In genomic region chr4:180993179-180993841, GRCh38 we compare ENCODE assay signal across 24 cellular contexts.
"Had no signal": no experiment of that assay in that cellular context is flagged by ENCODE, and none has a peak within 500 bp of the region (broad histone marks: within the 10 kb centered on the region; RNA-seq: fewer than 3 reads in every experiment).

No MANE protein-coding gene starts in this region.

- ATAC-seq: heart right ventricle; left lobe of liver; lower lobe of right lung; naive thymus-derived CD4-positive, alpha-beta T cell; sciatic nerve; stimulated activated effector memory CD8-positive, alpha-beta T cell treated with anti-CD3 and anti-CD28 coated beads, Interleukin-12 subunit alpha, Interleukin-12 subunit beta, amount 100 ng/mL, for 72 hours; stimulated activated naive CD8-positive, alpha-beta T cell treated with anti-CD3 and anti-CD28 coated beads, Interleukin-15, amount 100 ng/mL, for 72 hours had no signal

- H3K36me3 Mint-ChIP-seq: activated naive CD4-positive, alpha-beta T cell treated with anti-CD3 and anti-CD28 coated beads, Interleukin-2, amount 50 U/mL, for 24 hours; brain; immature natural killer cell; naive thymus-derived CD4-positive, alpha-beta T cell; stimulated activated effector memory CD8-positive, alpha-beta T cell treated with anti-CD3 and anti-CD28 coated beads, Interleukin-12 subunit alpha, Interleukin-12 subunit beta, amount 100 ng/mL, for 72 hours had no signal

- H3K27ac ChIP-seq: heart right ventricle, lower lobe of right lung, suprapubic skin, transverse colon had no signal

- H3K36me3 ChIP-seq: heart right ventricle, lower lobe of right lung, suprapubic skin, transverse colon had no signal

- H3K27me3 ChIP-seq: heart right ventricle, suprapubic skin, transverse colon had no signal

- H3K27ac Mint-ChIP-seq: activated naive CD4-positive, alpha-beta T cell treated with anti-CD3 and anti-CD28 coated beads, Interleukin-2, amount 50 U/mL, for 24 hours; brain; dendritic cell treated with granulocyte-macrophage colony-stimulating factor and Interleukin-4, amounts not matched to agents 40 ng/mL and 50 ng/mL, for 4 days; immature natural killer cell; naive thymus-derived CD4-positive, alpha-beta T cell; stimulated activated effector memory CD8-positive, alpha-beta T cell treated with anti-CD3 and anti-CD28 coated beads, Interleukin-12 subunit alpha, Interleukin-12 subunit beta, amount 100 ng/mL, for 72 hours; stimulated activated naive CD8-positive, alpha-beta T cell treated with anti-CD3 and anti-CD28 coated beads, Interleukin-15, amount 100 ng/mL, for 72 hours had no signal

- H3K4me1 ChIP-seq: heart right ventricle, lower lobe of right lung, suprapubic skin, transverse colon had no signal

- H3K9me3 ChIP-seq: lower lobe of right lung, suprapubic skin, transverse colon had no signal

- H3K4me3 Mint-ChIP-seq: activated naive CD4-positive, alpha-beta T cell treated with anti-CD3 and anti-CD28 coated beads, Interleukin-2, amount 50 U/mL, for 24 hours; brain; dendritic cell treated with granulocyte-macrophage colony-stimulating factor and Interleukin-4, amounts not matched to agents 40 ng/mL and 50 ng/mL, for 4 days; immature natural killer cell; naive thymus-derived CD4-positive, alpha-beta T cell; neural crest cell; stimulated activated effector memory CD8-positive, alpha-beta T cell treated with anti-CD3 and anti-CD28 coated beads, Interleukin-12 subunit alpha, Interleukin-12 subunit beta, amount 100 ng/mL, for 72 hours; stimulated activated naive CD8-positive, alpha-beta T cell treated with anti-CD3 and anti-CD28 coated beads, Interleukin-15, amount 100 ng/mL, for 72 hours had no signal

- DNase-seq: activated gamma-delta T cell treated with Interleukin-2 at 50 U/mL for 16 hours; activated T-cell treated with anti-CD3 and anti-CD28 coated beads, Interleukin-2, amount 50 U/mL, for 1 hour; anterior cingulate cortex; caudate nucleus; effector CD4-positive, alpha-beta T cell; erythroblast; foreskin fibroblast; heart right ventricle; immature natural killer cell; lower lobe of right lung; naive thymus-derived CD4-positive, alpha-beta T cell; posterior cingulate gyrus; small intestine; stimulated activated CD4-positive, alpha-beta T cell treated with anti-CD3 and anti-CD28 coated beads, Interleukin-2, amount 100 ng/mL, for 24 hours; stimulated activated naive CD8-positive, alpha-beta T cell treated with anti-CD3 and anti-CD28 coated beads, Interleukin-15, amount 100 ng/mL, for 72 hours; transverse colon had no signal

- H3K4me1 Mint-ChIP-seq: activated naive CD4-positive, alpha-beta T cell treated with anti-CD3 and anti-CD28 coated beads, Interleukin-2, amount 50 U/mL, for 24 hours; brain; immature natural killer cell; naive thymus-derived CD4-positive, alpha-beta T cell; stimulated activated effector memory CD8-positive, alpha-beta T cell treated with anti-CD3 and anti-CD28 coated beads, Interleukin-12 subunit alpha, Interleukin-12 subunit beta, amount 100 ng/mL, for 72 hours; stimulated activated naive CD8-positive, alpha-beta T cell treated with anti-CD3 and anti-CD28 coated beads, Interleukin-15, amount 100 ng/mL, for 72 hours had no signal

- H3K9me3 Mint-ChIP-seq: brain; dendritic cell treated with granulocyte-macrophage colony-stimulating factor and Interleukin-4, amounts not matched to agents 40 ng/mL and 50 ng/mL, for 4 days; stimulated activated naive CD8-positive, alpha-beta T cell treated with anti-CD3 and anti-CD28 coated beads, Interleukin-15, amount 100 ng/mL, for 72 hours had no signal

- H3K4me3 ChIP-seq: heart right ventricle, lower lobe of right lung, suprapubic skin, transverse colon had no signal

- H3K27me3 Mint-ChIP-seq: activated naive CD4-positive, alpha-beta T cell treated with anti-CD3 and anti-CD28 coated beads, Interleukin-2, amount 50 U/mL, for 24 hours; brain; dendritic cell treated with granulocyte-macrophage colony-stimulating factor and Interleukin-4, amounts not matched to agents 40 ng/mL and 50 ng/mL, for 4 days; naive thymus-derived CD4-positive, alpha-beta T cell; stimulated activated naive CD8-positive, alpha-beta T cell treated with anti-CD3 and anti-CD28 coated beads, Interleukin-15, amount 100 ng/mL, for 72 hours had no signal
